11 cellular contexts compared by ENCODE assay signal in the genomic region with DNA sequence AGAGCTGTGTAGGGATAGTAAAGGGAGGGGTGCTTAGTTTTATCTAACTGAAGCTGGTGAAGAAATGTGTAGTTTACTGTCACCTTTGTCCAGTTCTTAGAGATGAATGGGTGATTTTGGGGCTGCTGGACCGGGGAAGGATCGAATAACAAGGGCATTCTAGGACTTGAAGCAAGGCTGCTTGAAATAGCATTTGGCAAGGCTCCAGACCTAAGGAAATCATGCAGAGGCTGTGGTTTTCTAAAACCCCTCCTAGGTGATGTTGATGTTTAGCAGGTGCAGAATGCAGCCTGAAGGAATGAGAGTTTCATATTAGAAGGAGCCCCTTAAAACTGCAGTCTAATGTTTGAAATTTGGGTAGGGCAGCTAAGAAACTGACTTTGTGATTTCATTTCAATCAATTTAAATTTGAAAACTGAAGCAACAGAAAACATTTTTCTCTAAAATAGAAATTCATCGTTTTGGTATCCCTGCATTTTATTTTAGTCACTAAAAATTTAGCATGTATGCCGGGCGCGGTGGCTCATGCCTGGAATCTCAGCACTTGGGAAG.
DNase-seq lines count a peak whose midpoint lies in the region; TF ChIP-seq lines count a peak whose summit lies in the region.
"Had no signal": no experiment of that assay in that cellular context is flagged by ENCODE, and none has a peak within 500 bp of the region (broad histone marks: within the 10 kb centered on the region; RNA-seq: fewer than 3 reads in every experiment).

No MANE protein-coding gene starts in this region.

- peaks cover 10% of the 10 kb centered on the region for H3K4me1 Mint-ChIP-seq in Calu3 (ENCODE audit: low read depth, unreplicated experiment)

- H3K4me3 ChIP-seq in kidney epithelial cell (ENCODE audit: low read depth, low read length), result no peak overlapping the region
- H3K4me3 ChIP-seq in osteoblast (ENCODE audit: insufficient read depth, low read length), result no peak overlapping the region

- no peaks in the 10 kb centered on the region for H3K79me2 ChIP-seq in osteoblast (ENCODE audit: insufficient read depth, low read length)

- H3K9me3 Mint-ChIP-seq in Calu3 (ENCODE audit: low read depth, unreplicated experiment), result no peaks in the 10 kb centered on the region
- H3K9me3 Mint-ChIP-seq: stimulated activated naive CD8-positive, alpha-beta T cell treated with anti-CD3 and anti-CD28 coated beads, Interleukin-15, amount 100 ng/mL, for 72 hours had no signal

- intact Hi-C loops in Calu3 (cut with micrococcal nuclease; ENCODE audit: unreplicated experiment), result no loop called here

- H3K36me3 ChIP-seq in kidney epithelial cell (ENCODE audit: control insufficient read depth, insufficient read depth, low read length), result no peaks in the 10 kb centered on the region
- no peaks in the 10 kb centered on the region for H3K36me3 ChIP-seq in osteoblast (ENCODE audit: insufficient read depth, low read length)

- no peak overlapping the region for H3K27ac Mint-ChIP-seq in Calu3 (ENCODE audit: unreplicated experiment)
- H3K27ac Mint-ChIP-seq: stimulated activated naive CD8-positive, alpha-beta T cell treated with anti-CD3 and anti-CD28 coated beads, Interleukin-15, amount 100 ng/mL, for 72 hours had no signal

- no peaks in the 10 kb centered on the region for H3K36me3 Mint-ChIP-seq in Calu3 (ENCODE audit: insufficient read depth, unreplicated experiment)

- DNase-seq in Calu3 (peak; percentile 16), HCEC 1CT (peak; percentile 7), RPMI8226 (peak; percentile 89), kidney epithelial cell (ENCODE audit: low read depth) (peak; percentile 31), NCI-H2171 (lab: John Stamatoyannopoulos, UW) (no peak), OCI-M2 (lab: John Stamatoyannopoulos, UW; ENCODE audit: unreplicated experiment) (no peak), osteoblast (ENCODE audit: insufficient read length, low spot score, missing footprints) (no peak)
- no peak for DNase-seq in effector CD8-positive, alpha-beta T cell (lab: John Stamatoyannopoulos, UW)
- DNase-seq: activated T-cell treated with anti-CD3 and anti-CD28 coated beads, Interleukin-2, amount 50 U/mL, for 1 hour; NCI-H1092 treated with DMSO at 0.1 percent for 48 hours; stimulated activated naive CD8-positive, alpha-beta T cell treated with anti-CD3 and anti-CD28 coated beads, Interleukin-15, amount 100 ng/mL, for 72 hours had no signal

- peaks cover 6% of the 10 kb centered on the region for H3K4me1 ChIP-seq in osteoblast (ENCODE audit: insufficient read depth, low read length)

- H4K20me1 ChIP-seq in osteoblast (ENCODE audit: insufficient read depth, low read length), result no peaks in the 10 kb centered on the region

- H3K4me2 ChIP-seq in osteoblast (ENCODE audit: insufficient read depth, low read length), result no peak overlapping the region

- H3K27ac ChIP-seq in osteoblast (ENCODE audit: low read depth, low read length), result no peak overlapping the region

- no peak overlapping the region for H2AFZ ChIP-seq in osteoblast (ENCODE audit: low read length)

- TF ChIP-seq CTCF in Calu3 (IDR thresholded peaks at IDR 0.05; ENCODE audit: unreplicated experiment), result no peak
- no peak for TF ChIP-seq CTCF in kidney epithelial cell (IDR thresholded peaks at IDR 0.05; ENCODE audit: insufficient read depth, low read length, poor library complexity, severe bottlenecking)
- TF ChIP-seq CTCF in osteoblast (IDR thresholded peaks at IDR 0.05; ENCODE audit: extremely low read depth, low read depth, low read length), result no peak

- H3K27me3 ChIP-seq in kidney epithelial cell (ENCODE audit: control insufficient read depth, insufficient read depth, low read length), result no peaks in the 10 kb centered on the region
- H3K27me3 ChIP-seq in osteoblast (ENCODE audit: insufficient read depth, low read length), result no peaks in the 10 kb centered on the region

- H3K27me3 Mint-ChIP-seq in Calu3 (ENCODE audit: unreplicated experiment), result no peaks in the 10 kb centered on the region
- H3K27me3 Mint-ChIP-seq: stimulated activated naive CD8-positive, alpha-beta T cell treated with anti-CD3 and anti-CD28 coated beads, Interleukin-15, amount 100 ng/mL, for 72 hours had no signal

- H3K4me3 Mint-ChIP-seq in Calu3 (ENCODE audit: low read depth, unreplicated experiment), result no peak overlapping the region
- H3K4me3 Mint-ChIP-seq: stimulated activated naive CD8-positive, alpha-beta T cell treated with anti-CD3 and anti-CD28 coated beads, Interleukin-15, amount 100 ng/mL, for 72 hours had no signal

- no peaks in the 10 kb centered on the region for H3K9me3 ChIP-seq in osteoblast (ENCODE audit: low read depth, low read length)

- CTCF ChIA-PET in Calu3 (lab: Charles Lee), result interaction anchor here (0.6 kb wide), 1 partner anchor 26 kb away, joined by 3 read pairs; no protein-coding TSS in a partner anchor

- BruUV-seq in Calu3 (replicated peaks; lab: Mats Ljungman, UMichigan), result no TSS peak

Comparison
In these comparisons a context has a peak if more than half of its experiments do, and no peak if none do; other contexts are left out.
1. DNase-seq: peak in Calu3 (single experiment), HCEC 1CT (single experiment), RPMI8226 (single experiment) and kidney epithelial cell (single experiment); none in NCI-H2171 (single experiment), OCI-M2 (single experiment), effector CD8-positive, alpha-beta T cell (single experiment) and osteoblast (single experiment).